Comparison of ENCODE assay signal across 9 cellular contexts in the genomic region with DNA sequence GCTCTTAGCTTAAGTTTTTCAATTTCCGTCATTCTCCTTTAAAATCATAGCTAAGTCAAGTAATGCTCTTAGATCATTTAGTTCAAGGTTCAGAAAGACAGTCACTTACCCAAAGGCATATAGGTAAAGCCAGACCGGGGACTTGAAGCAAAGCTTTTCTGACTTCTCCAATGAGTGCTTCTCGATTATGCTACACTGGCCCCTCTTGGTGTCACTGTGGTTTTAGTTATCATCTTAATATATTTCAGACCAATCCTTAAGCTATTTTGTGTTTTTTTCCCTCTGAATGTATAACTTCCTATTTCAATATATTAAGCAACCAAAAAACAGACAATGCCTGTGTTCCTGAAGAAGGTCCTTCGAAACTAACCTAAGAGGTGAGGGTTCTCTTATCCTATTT. TPM values are rescaled to one million over a fixed set of nuclear protein-coding genes. Genes with fewer than 3 reads are reported as not detected.
A peak's percentile ranks its signal among the peaks of the same experiment; 100 is the strongest.
DNase-seq lines count a peak whose midpoint lies in the region; ATAC-seq, FAIRE-seq and TF ChIP-seq lines count a peak whose summit lies in the region.
"Had no signal": no experiment of that assay in that cellular context is flagged by ENCODE, and none has a peak within 500 bp of the region (broad histone marks: within the 10 kb centered on the region; RNA-seq: fewer than 3 reads in every experiment).

No MANE protein-coding gene starts in this region.

- H3K9me3 ChIP-seq in A673 (ENCODE audit: low read depth, low read length, poor library complexity, severe bottlenecking), result no peaks in the 10 kb centered on the region

- intact Hi-C loops in A673 (cut with micrococcal nuclease; ENCODE audit: unreplicated experiment), result loop anchor here (10.0 kb wide), 1 partner anchor 215 kb away; no protein-coding TSS in a partner anchor

- peaks cover 69% of the 10 kb centered on the region for H3K36me3 Mint-ChIP-seq in T-helper 1 cell treated with Interleukin-12 subunit alpha and Interleukin-12 subunit beta and Interleukin-4 antibody, amounts not matched to agents 30 μg/mL and 1 μg/mL, for 36 hours (ENCODE audit: low read depth)

- TF ChIP-seq CTCF in A673 (conservative IDR thresholded peaks at IDR 0.05; ENCODE audit: low read depth, low read length) (peak; percentile 36), GM13976 (IDR thresholded peaks at IDR 0.05; ENCODE audit: borderline replicate concordance, control extremely low read depth, extremely low read depth, insufficient read depth, missing control alignments) (peak; percentile 25)

- no peak overlapping the region for H3K27ac ChIP-seq in A673 (ENCODE audit: low read depth, low read length, poor library complexity, severe bottlenecking)

- no peak for FAIRE-seq in H54 (lab: Jason Lieb, UNC)

- no peak for TF ChIP-seq POLR2A in H54 (IDR thresholded peaks at IDR 0.05; ENCODE audit: low read depth, low read length)

- no peak for ATAC-seq in HG02763 (IDR thresholded peaks at IDR 0.05; ENCODE audit: unreplicated experiment)

- no peaks in the 10 kb centered on the region for H3K27me3 Mint-ChIP-seq in T-helper 1 cell treated with Interleukin-12 subunit alpha and Interleukin-12 subunit beta and Interleukin-4 antibody, amounts not matched to agents 30 μg/mL and 1 μg/mL, for 36 hours (ENCODE audit: low read depth)

- DNase-seq in A673 (ENCODE audit: low spot score), result peak; percentile 10
- no peak for DNase-seq in GM13976 (ENCODE audit: low spot score)
- DNase-seq in fibroblast of peridontal ligament (ENCODE audit: extremely low read depth), result peak; percentile 73
- no peak for DNase-seq in H54 (ENCODE audit: insufficient read length, low spot score)
- no peak for DNase-seq in GM19238 (ENCODE audit: insufficient read length, low spot score)
- no peak for DNase-seq in NCI-H1930 (lab: John Stamatoyannopoulos, UW)
- DNase-seq: NCI-H446 had no signal

- H3K4me1 ChIP-seq in A673 (ENCODE audit: insufficient read depth, low read length, poor library complexity, severe bottlenecking), result peaks cover 8% of the 10 kb centered on the region

- peaks cover 81% of the 10 kb centered on the region for H3K4me1 Mint-ChIP-seq in T-helper 1 cell treated with Interleukin-12 subunit alpha and Interleukin-12 subunit beta and Interleukin-4 antibody, amounts not matched to agents 30 μg/mL and 1 μg/mL, for 36 hours (ENCODE audit: low read depth)

- H3K27ac Mint-ChIP-seq in T-helper 1 cell treated with Interleukin-12 subunit alpha and Interleukin-12 subunit beta and Interleukin-4 antibody, amounts not matched to agents 30 μg/mL and 1 μg/mL, for 36 hours, result peak overlapping the region; percentile 61

- no TSS peak for BruUV-seq in A673 (replicated peaks; lab: Mats Ljungman, UMichigan)

- in situ Hi-C loops in GM13976 (cut with MboI; ENCODE audit: low sequenced_read_pairs, unreplicated experiment), result loop anchor here (10.0 to 25.0 kb wide), 2 partner anchors 445 to 603 kb away; no protein-coding TSS in a partner anchor

- H3K4me3 ChIP-seq in A673 (ENCODE audit: low read depth, low read length, poor library complexity, severe bottlenecking), result no peak overlapping the region

- peak overlapping the region; percentile 98 for H3K4me3 Mint-ChIP-seq in T-helper 1 cell treated with Interleukin-12 subunit alpha and Interleukin-12 subunit beta and Interleukin-4 antibody, amounts not matched to agents 30 μg/mL and 1 μg/mL, for 36 hours

- POLR2A ChIA-PET in A673 (lab: Charles Lee; ENCODE audit: low non-redundant PET), result no interaction called here

- no peaks in the 10 kb centered on the region for H3K36me3 ChIP-seq in A673 (ENCODE audit: insufficient read depth, low read length, poor library complexity, severe bottlenecking)

- CTCF ChIA-PET in A673 (lab: Charles Lee), result interaction anchor here (0.5 kb wide), 1 partner anchor 703 kb away, joined by 4 read pairs; no protein-coding TSS in a partner anchor

- H3K27me3 ChIP-seq in A673 (replicated peaks; ENCODE audit: insufficient read depth, low read depth, low read length, poor library complexity), result peaks cover 7% of the 10 kb centered on the region

- H3K9me3 Mint-ChIP-seq in T-helper 1 cell treated with Interleukin-12 subunit alpha and Interleukin-12 subunit beta and Interleukin-4 antibody, amounts not matched to agents 30 μg/mL and 1 μg/mL, for 36 hours, result no peaks in the 10 kb centered on the region

RNA-seq across cellular contexts. Expression of gene PRDM1, which starts 3.8 kb away (rescaled TPM):
- not detected in 2 replicates for total RNA-seq in A673 (2021)

Comparison
In these comparisons a context has a peak if more than half of its experiments do, and no peak if none do; other contexts are left out.
1. DNase-seq: peak in A673 (single experiment) and fibroblast of peridontal ligament (single experiment); none in GM13976 (single experiment), H54 (single experiment), GM19238 (single experiment) and NCI-H1930 (0 of 2).